Comparison of ENCODE assay signal across 1 cellular context in genomic region chr15:25587616-25588340, GRCh38.
TF ChIP-seq lines count a peak whose summit lies in the region.

No MANE protein-coding gene starts in this region.

TF ChIP-seq in H1, 55 proteins besides CTCF, POLR2A, EP300 and RAD21 (continued from another document):
- TF ChIP-seq BCL11A (IDR thresholded peaks at IDR 0.05; ENCODE audit: low read depth in 2 of 2, low read length in 2 of 2) (no peak), MAX (IDR thresholded peaks at IDR 0.05) (no peak), HDAC2 (IDR thresholded peaks at IDR 0.05; ENCODE audit: borderline replicate concordance in 1 of 2, low read depth in 2 of 2, low read length in 2 of 2) (no peak), EZH2 (IDR thresholded peaks at IDR 0.05; ENCODE audit: low read depth, low read length, severe bottlenecking) (no peak), NRF1 (IDR thresholded peaks at IDR 0.05; ENCODE audit: low read depth, low read length) (no peak), SRF (IDR thresholded peaks at IDR 0.05; ENCODE audit: low read depth, low read length) (no peak), JUND (IDR thresholded peaks at IDR 0.05; ENCODE audit: low read length) (no peak)
- TF ChIP-seq, protein P1, sequence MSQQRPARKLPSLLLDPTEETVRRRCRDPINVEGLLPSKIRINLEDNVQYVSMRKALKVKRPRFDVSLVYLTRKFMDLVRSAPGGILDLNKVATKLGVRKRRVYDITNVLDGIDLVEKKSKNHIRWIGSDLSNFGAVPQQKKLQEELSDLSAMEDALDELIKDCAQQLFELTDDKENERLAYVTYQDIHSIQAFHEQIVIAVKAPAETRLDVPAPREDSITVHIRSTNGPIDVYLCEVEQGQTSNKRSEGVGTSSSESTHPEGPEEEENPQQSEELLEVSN (IDR thresholded peaks at IDR 0.05): no peak
